In the genomic region with DNA sequence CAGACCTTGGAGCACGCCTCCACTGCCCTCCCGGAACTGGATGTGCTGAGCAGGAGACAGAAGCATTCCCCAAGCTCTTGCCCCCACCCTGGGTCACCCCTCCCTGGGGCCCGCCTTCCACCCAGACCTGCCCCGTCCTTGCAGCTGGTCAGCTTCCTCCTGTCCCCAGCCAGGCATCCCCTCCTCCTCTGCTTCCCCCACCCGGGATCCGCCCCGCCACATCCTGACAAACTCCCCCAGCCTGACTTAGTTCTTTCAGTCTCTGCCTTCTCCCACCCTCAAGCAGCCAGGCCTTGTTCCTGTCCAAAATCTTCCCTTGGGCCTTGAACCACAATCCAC, we compare ENCODE assay signal across 1 cellular context.
TF ChIP-seq lines count a peak whose summit lies in the region.

No MANE protein-coding gene starts in this region.

TF ChIP-seq in SK-N-SH, 30 proteins besides CTCF, POLR2A, EP300 and RAD21 (continued from another document):
- TF ChIP-seq, protein P1, sequence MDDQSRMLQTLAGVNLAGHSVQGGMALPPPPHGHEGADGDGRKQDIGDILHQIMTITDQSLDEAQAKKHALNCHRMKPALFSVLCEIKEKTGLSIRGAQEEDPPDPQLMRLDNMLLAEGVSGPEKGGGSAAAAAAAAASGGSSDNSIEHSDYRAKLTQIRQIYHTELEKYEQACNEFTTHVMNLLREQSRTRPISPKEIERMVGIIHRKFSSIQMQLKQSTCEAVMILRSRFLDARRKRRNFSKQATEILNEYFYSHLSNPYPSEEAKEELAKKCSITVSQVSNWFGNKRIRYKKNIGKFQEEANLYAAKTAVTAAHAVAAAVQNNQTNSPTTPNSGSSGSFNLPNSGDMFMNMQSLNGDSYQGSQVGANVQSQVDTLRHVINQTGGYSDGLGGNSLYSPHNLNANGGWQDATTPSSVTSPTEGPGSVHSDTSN (IDR thresholded peaks at IDR 0.05): no peak
- TF ChIP-seq, protein P2, sequence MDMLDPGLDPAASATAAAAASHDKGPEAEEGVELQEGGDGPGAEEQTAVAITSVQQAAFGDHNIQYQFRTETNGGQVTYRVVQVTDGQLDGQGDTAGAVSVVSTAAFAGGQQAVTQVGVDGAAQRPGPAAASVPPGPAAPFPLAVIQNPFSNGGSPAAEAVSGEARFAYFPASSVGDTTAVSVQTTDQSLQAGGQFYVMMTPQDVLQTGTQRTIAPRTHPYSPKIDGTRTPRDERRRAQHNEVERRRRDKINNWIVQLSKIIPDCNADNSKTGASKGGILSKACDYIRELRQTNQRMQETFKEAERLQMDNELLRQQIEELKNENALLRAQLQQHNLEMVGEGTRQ (IDR thresholded peaks at IDR 0.05; ENCODE audit: borderline replicate concordance, low read depth, low read length): no peak
- no peak for TF ChIP-seq SMC3 (IDR thresholded peaks at IDR 0.05; ENCODE audit: low read depth, low read length)
- TF ChIP-seq CHD2 (IDR thresholded peaks at IDR 0.05; ENCODE audit: low read length, partially characterized antibody): no peak
- no peak for TF ChIP-seq MEF2A (IDR thresholded peaks at IDR 0.05; ENCODE audit: borderline replicate concordance, low read depth)
